ENCODE assay signal across 8 cellular contexts in the genomic region with DNA sequence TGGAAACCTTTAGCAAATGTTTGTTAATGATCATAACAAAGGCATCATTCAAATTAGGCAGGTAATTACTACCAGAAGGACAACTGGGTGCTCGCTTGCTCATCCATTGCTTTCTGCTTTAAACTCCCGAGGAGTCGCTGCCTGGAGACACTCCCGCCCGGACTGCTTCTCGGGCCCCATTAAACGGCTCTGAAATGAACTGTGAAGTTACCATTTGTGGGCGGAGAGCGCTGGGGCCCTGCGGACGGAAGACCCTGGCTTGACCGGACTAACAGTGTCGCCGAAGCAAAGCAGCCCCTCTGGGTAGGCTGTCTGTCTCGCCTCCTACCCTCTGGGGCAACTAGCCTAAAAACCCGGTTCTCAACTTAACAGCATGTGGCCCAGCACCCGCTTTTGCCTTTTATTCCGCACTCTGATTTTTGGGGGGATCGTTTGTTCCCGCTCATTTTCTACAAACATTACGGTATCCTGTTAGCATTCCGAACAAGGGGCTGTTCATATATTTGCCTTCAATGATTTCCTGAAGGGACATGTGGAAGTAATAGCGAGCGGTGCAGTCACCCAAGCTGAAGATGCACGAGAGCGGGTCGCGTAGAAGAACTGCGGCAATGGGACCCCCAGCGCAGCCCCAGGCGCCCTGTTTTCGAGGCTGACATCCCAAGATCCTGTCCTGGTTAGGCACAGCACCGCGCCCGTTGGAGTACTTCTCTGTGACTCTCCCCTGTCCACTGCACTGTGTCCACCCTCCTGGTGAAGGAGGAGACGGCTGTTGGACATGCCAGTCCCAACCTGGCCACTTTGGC. TPM values are rescaled to one million over a fixed set of nuclear protein-coding genes. Genes with fewer than 3 reads are reported as not detected.
A peak's percentile ranks its signal among the peaks of the same experiment; 100 is the strongest.
DNase-seq lines count a peak whose midpoint lies in the region; ATAC-seq and TF ChIP-seq lines count a peak whose summit lies in the region.

No MANE protein-coding gene starts in this region.

- in situ Hi-C loops in ACHN (cut with HindIII; ENCODE audit: low pct_ligation_motif_present, low pct_unique_long_range_greater_than_20kb, low sequenced_read_pairs), result no loop called here

- H3K27ac Mint-ChIP-seq in naive B cell, result peak overlapping the region in 3 of 6 donors; percentile 26 to 76 (median 70)

- no peak for ATAC-seq in naive B cell (ENCODE audit: low read depth in 2 of 2)
- no peak for ATAC-seq in GM19452 (IDR thresholded peaks at IDR 0.05; ENCODE audit: unreplicated experiment)
- no peak for ATAC-seq in HG03159 (IDR thresholded peaks at IDR 0.05; ENCODE audit: unreplicated experiment)

- H3K4me3 ChIP-seq in epithelial cell of proximal tubule (ENCODE audit: low read depth, low read length), result peak overlapping the region; percentile 62

- H3K4me3 Mint-ChIP-seq in naive B cell, result peak overlapping the region; percentile 70 to 92 (median 86)

- peaks cover 5 to 15% of the 10 kb centered on the region in 2 donors for H3K36me3 Mint-ChIP-seq in naive B cell

- H3K27me3 Mint-ChIP-seq in naive B cell, result peaks cover 75 to 97% (median 97%) of the 10 kb centered on the region in 3 donors

- DNase-seq in ACHN, result peak; percentile 33
- peak; percentile 14 for DNase-seq in GM20000 (ENCODE audit: low spot score)
- peak; percentile 72 for DNase-seq in SK-N-DZ (ENCODE audit: low spot score)
- no peak for DNase-seq in epithelial cell of proximal tubule (ENCODE audit: low read depth)
- peak; percentile 0 for DNase-seq in naive B cell
- no peak for DNase-seq in DMS153 (lab: John Stamatoyannopoulos, UW)

- peaks cover 36 to 56% (median 51%) of the 10 kb centered on the region in 3 donors for H3K4me1 Mint-ChIP-seq in naive B cell

- no peak for TF ChIP-seq CTCF in GM20000 (IDR thresholded peaks at IDR 0.05; ENCODE audit: extremely low read depth, missing control alignments)
- TF ChIP-seq CTCF in epithelial cell of proximal tubule (conservative IDR thresholded peaks at IDR 0.05; ENCODE audit: low read depth, low read length), result no peak

- peaks cover 0 to 13% (median 3%) of the 10 kb centered on the region in 7 donors for H3K9me3 Mint-ChIP-seq in naive B cell

RNA-seq across cellular contexts. Expression of gene PDGFRA, which starts 1.6 kb away (rescaled TPM):
- 9.1 and 11.6 TPM in 2 replicates for polyA plus RNA-seq in SK-N-DZ (2014; cell fraction: cytosol; rRNA removed)
- 13.5 and 17.6 TPM in 2 replicates for polyA plus RNA-seq in SK-N-DZ (2014; cell fraction: nucleus; rRNA removed)
- 1.3 TPM in 1 of 2 replicates, not detected in the other for total RNA-seq in epithelial cell of proximal tubule
- polyA plus RNA-seq in naive B cell (ENCODE audit: low read depth in 6 of 6), result 1 to 10 TPM in 1 of 6 donors, not detected in 5; 1.2 TPM

Comparison
In these comparisons a context has a peak if more than half of its experiments do, and no peak if none do; other contexts are left out.
1. DNase-seq: peak in ACHN (single experiment), GM20000 (single experiment), SK-N-DZ (single experiment) and naive B cell (single experiment); none in epithelial cell of proximal tubule (single experiment) and DMS153 (single experiment).